In the genomic region with DNA sequence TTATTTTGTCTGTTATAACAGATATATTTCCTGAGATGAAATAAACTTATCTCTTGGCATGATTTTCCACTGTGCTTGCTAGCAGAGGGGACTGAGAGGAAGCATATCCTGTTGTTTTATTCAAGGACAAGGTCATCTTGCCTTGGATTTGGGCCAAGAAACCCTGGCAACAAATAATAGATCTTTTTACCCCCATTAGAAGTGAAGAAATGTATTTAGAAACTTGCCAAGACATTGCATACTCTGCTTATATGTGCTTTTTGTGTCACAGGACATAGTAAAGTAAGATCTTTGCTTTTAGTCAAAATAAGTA, we compare ENCODE assay signal across 1 cellular context.
TF ChIP-seq lines count a peak whose summit lies in the region.

No MANE protein-coding gene starts in this region.

TF ChIP-seq in K562, 482 proteins besides CTCF, POLR2A, EP300 and RAD21 (continued from another document):
- TF ChIP-seq NFE2L1 (tag; IDR thresholded peaks at IDR 0.05; ENCODE audit: borderline replicate concordance, low read depth) (no peak), PTRF (tag; IDR thresholded peaks at IDR 0.05) (no peak), YBX1 (IDR thresholded peaks at IDR 0.05) (no peak), THRAP3 (IDR thresholded peaks at IDR 0.05; ENCODE audit: borderline replicate concordance) (no peak), DDX20 (tag; IDR thresholded peaks at IDR 0.05; ENCODE audit: low read depth) (no peak), PURB (CRISPR knock-in tag; IDR thresholded peaks at IDR 0.05; ENCODE audit: low read depth) (no peak), MAFF (IDR thresholded peaks at IDR 0.05; ENCODE audit: low read length) (no peak), SUPT5H (IDR thresholded peaks at IDR 0.05) (no peak), FOXJ2 (tag; IDR thresholded peaks at IDR 0.05) (no peak), MIER1 (IDR thresholded peaks at IDR 0.05; ENCODE audit: low read depth) (no peak)
